8 cellular contexts compared by ENCODE assay signal in the genomic region with DNA sequence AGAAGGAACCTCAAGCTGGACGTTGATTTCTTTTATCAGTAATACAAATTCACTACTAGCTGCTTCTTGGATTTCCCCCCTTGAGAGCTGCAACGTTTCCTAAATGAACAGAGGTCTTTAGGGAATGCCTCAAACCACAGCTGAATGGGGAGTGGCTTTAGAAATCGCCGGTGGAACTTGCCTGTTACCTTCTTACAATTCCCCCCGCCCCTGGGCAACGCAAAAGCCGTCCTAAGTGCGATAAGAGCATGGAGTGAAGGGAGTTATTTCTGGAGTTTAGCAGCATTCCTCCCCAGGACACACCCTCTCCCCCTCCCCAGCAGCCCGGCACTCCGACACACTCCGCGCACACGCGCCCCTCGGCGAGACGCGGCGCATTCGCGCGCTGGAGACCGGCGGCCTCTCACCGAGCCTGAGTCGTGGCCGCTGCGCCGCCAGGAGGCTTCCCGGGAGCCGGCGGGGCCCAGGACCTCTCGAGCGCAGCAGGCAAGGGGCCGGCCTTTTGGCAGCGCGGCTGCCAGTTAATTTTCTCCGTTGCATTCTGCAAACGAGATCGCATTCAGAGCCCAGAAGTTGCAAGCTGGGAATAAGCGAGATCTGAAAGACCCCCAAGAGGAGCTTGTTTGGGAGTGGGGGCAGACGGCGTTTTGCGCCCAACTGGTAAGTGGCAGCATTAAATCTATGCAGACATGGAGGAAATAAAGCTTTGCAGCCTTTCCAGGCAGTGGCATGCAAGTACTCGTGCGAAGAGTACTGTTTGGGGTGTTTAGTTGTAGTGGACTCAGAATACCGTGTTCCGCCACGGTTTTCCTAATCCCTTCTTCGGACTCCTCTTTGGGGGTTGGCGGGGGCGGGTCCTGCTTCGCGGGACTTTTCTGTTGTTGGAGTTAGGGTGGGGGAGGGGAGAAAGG.
DNase-seq lines count a peak whose midpoint lies in the region; ATAC-seq and TF ChIP-seq lines count a peak whose summit lies in the region.

No MANE protein-coding gene starts in this region.

- H3K4me2 ChIP-seq in BLaER1, result peak overlapping the region; percentile 95

- peaks cover 28% of the 10 kb centered on the region for H3K4me1 ChIP-seq in BLaER1
- peaks cover 13 to 16% of the 10 kb centered on the region in 2 donors for H3K4me1 ChIP-seq in muscle layer of duodenum (ENCODE audit: control insufficient read depth in 1 of 2, insufficient read depth in 2 of 2, low read length in 2 of 2)

- no peaks in the 10 kb centered on the region for H3K36me3 ChIP-seq in BLaER1
- peaks cover 0 to 10% of the 10 kb centered on the region in 2 donors for H3K36me3 ChIP-seq in muscle layer of duodenum (ENCODE audit: control insufficient read depth in 1 of 2, insufficient read depth in 2 of 2, low read length in 2 of 2)

- H3K4me3 ChIP-seq in BLaER1 (peak overlapping the region; percentile 66), muscle layer of duodenum (ENCODE audit: low read depth in 1 of 2, low read length in 2 of 2) (peak overlapping the region; percentile 84 to 91)

- H3K9me3 ChIP-seq in BLaER1 (no peaks in the 10 kb centered on the region), muscle layer of duodenum (ENCODE audit: control insufficient read depth in 1 of 2, low read length in 2 of 2) (no peaks in the 10 kb centered on the region)

- peak; percentile 85 for ATAC-seq in SK-N-SH treated with all-trans-retinoic acid at 6 μM for 48 hours
- ATAC-seq in HG03571 (IDR thresholded peaks at IDR 0.05; ENCODE audit: unreplicated experiment), result no peak
- ATAC-seq in HG03442 (IDR thresholded peaks at IDR 0.05; ENCODE audit: unreplicated experiment), result no peak
- no peak for ATAC-seq in HG03457 (IDR thresholded peaks at IDR 0.05; ENCODE audit: unreplicated experiment)

- peak; percentile 71 for DNase-seq in HEK293T (ENCODE audit: extremely low spot score)
- peak; percentile 33 for DNase-seq in fibroblast of gingiva (ENCODE audit: low read depth)

- H3K27me3 ChIP-seq in BLaER1 (peaks cover 26% of the 10 kb centered on the region), muscle layer of duodenum (ENCODE audit: low read depth, low read length) (peaks cover 14% of the 10 kb centered on the region)

- no peaks in the 10 kb centered on the region for H4K20me1 ChIP-seq in BLaER1

- 0 out of 2 replicates have a peak overlapping the region, but pooled peaks have one; percentile 25 for H3K9ac ChIP-seq in BLaER1

- H3K27ac ChIP-seq in BLaER1, result no peak overlapping the region
- peak overlapping the region; percentile 70 for H3K27ac ChIP-seq in muscle layer of duodenum (ENCODE audit: low read length)

- CTCF ChIA-PET in HEK293T (lab: Yijun Ruan, JAX), result interaction anchor here (0.6 to 2.9 kb wide), 8 partner anchors 9 to 1533 kb away, joined by 3 to 12 read pairs (median 4); no protein-coding TSS in a partner anchor

- POLR2A ChIA-PET in HEK293T (lab: Yijun Ruan, JAX), result interaction anchor here (0.6 to 4.6 kb wide), 13 partner anchors 12 to 90 kb away, joined by 3 to 21 read pairs (median 4); no protein-coding TSS in a partner anchor

TF ChIP-seq in HEK293T, 16 proteins besides CTCF, POLR2A, EP300 and RAD21:
- TF ChIP-seq ELF4 (IDR thresholded peaks at IDR 0.05) (no peak), L3MBTL2 (conservative IDR thresholded peaks at IDR 0.05) (peak; percentile 51; the same call in 1 of the 2 replicates)

TF ChIP-seq in SK-N-SH treated with all-trans-retinoic acid at 6 μM for 48 hours, 23 proteins besides CTCF, POLR2A, EP300 and RAD21:
- no peak for TF ChIP-seq ISL1 (CRISPR knock-in tag; IDR thresholded peaks at IDR 0.05)
- no peak for TF ChIP-seq ARNTL (CRISPR knock-in tag; IDR thresholded peaks at IDR 0.05; ENCODE audit: borderline replicate concordance, low read depth)
- TF ChIP-seq, protein P1, sequence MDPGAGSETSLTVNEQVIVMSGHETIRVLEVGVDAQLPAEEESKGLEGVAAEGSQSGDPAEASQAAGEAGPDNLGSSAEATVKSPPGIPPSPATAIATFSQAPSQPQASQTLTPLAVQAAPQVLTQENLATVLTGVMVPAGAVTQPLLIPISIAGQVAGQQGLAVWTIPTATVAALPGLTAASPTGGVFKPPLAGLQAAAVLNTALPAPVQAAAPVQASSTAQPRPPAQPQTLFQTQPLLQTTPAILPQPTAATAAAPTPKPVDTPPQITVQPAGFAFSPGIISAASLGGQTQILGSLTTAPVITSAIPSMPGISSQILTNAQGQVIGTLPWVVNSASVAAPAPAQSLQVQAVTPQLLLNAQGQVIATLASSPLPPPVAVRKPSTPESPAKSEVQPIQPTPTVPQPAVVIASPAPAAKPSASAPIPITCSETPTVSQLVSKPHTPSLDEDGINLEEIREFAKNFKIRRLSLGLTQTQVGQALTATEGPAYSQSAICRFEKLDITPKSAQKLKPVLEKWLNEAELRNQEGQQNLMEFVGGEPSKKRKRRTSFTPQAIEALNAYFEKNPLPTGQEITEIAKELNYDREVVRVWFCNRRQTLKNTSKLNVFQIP (CRISPR knock-in tag; IDR thresholded peaks at IDR 0.05; ENCODE audit: borderline replicate concordance, low read depth), result no peak
- TF ChIP-seq RARB (CRISPR knock-in tag; IDR thresholded peaks at IDR 0.05), result no peak
- TF ChIP-seq OSR1 (CRISPR knock-in tag; IDR thresholded peaks at IDR 0.05), result no peak
- TF ChIP-seq CSDC2 (CRISPR knock-in tag; IDR thresholded peaks at IDR 0.05), result no peak
- no peak for TF ChIP-seq BACH2 (CRISPR knock-in tag; IDR thresholded peaks at IDR 0.05; ENCODE audit: borderline replicate concordance)
- TF ChIP-seq, protein P2, sequence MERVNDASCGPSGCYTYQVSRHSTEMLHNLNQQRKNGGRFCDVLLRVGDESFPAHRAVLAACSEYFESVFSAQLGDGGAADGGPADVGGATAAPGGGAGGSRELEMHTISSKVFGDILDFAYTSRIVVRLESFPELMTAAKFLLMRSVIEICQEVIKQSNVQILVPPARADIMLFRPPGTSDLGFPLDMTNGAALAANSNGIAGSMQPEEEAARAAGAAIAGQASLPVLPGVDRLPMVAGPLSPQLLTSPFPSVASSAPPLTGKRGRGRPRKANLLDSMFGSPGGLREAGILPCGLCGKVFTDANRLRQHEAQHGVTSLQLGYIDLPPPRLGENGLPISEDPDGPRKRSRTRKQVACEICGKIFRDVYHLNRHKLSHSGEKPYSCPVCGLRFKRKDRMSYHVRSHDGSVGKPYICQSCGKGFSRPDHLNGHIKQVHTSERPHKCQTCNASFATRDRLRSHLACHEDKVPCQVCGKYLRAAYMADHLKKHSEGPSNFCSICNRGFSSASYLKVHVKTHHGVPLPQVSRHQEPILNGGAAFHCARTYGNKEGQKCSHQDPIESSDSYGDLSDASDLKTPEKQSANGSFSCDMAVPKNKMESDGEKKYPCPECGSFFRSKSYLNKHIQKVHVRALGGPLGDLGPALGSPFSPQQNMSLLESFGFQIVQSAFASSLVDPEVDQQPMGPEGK (CRISPR knock-in tag; IDR thresholded peaks at IDR 0.05; ENCODE audit: borderline replicate concordance), result no peak
- no peak for TF ChIP-seq ZNF8 (CRISPR knock-in tag; IDR thresholded peaks at IDR 0.05)
